In the genomic region with DNA sequence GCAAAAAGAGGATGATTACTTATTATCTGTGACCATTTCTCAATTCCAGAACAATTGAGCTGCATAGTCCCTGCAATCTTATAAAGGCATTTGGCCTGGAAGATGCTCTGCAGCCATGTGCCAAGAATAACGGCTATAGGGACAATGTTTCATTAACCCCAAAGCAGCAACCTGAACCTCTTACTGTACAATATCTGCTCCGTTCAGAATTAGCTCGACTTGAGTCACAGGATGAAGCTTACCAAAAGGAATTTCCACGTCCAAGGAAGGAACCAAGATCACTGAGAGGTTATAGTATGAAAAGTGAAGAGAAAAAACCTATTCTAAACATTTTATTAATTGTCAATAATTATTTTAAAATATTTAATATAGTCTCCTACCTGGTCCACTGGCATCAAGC, we compare ENCODE assay signal across 18 cellular contexts.
DNase-seq lines count a peak whose midpoint lies in the region; ATAC-seq and TF ChIP-seq lines count a peak whose summit lies in the region.
"Had no signal": no experiment of that assay in that cellular context is flagged by ENCODE, and none has a peak within 500 bp of the region (broad histone marks: within the 10 kb centered on the region; RNA-seq: fewer than 3 reads in every experiment).

No MANE protein-coding gene starts in this region.

- H3K27me3 ChIP-seq in Karpas-422 (ENCODE audit: low read length) (no peaks in the 10 kb centered on the region), brain microvascular endothelial cell (replicated peaks) (no peaks in the 10 kb centered on the region)
- H3K27me3 ChIP-seq: heart left ventricle, Peyer's patch, upper lobe of right lung had no signal

- peaks cover 38% of the 10 kb centered on the region for H3K4me1 ChIP-seq in Karpas-422 (ENCODE audit: low read length)
- H3K4me1 ChIP-seq: heart left ventricle, Peyer's patch, upper lobe of right lung had no signal

- no peak overlapping the region for H3K27ac ChIP-seq in Karpas-422 (ENCODE audit: low read length)
- H3K27ac ChIP-seq in brain microvascular endothelial cell: peak overlapping the region; percentile 71
- H3K27ac ChIP-seq: heart left ventricle, Peyer's patch, upper lobe of right lung had no signal

- H3K4me3 ChIP-seq in Karpas-422 (ENCODE audit: low read length) (no peak overlapping the region), brain microvascular endothelial cell (ENCODE audit: low read depth, low read length) (no peak overlapping the region)
- H3K4me3 ChIP-seq: heart left ventricle, Peyer's patch, upper lobe of right lung had no signal

- H4K20me1 ChIP-seq in Karpas-422 (ENCODE audit: insufficient read depth, low read depth, low read length): no peaks in the 10 kb centered on the region

- no peaks in the 10 kb centered on the region for H3K9me3 ChIP-seq in Karpas-422 (ENCODE audit: low read length)
- H3K9me3 ChIP-seq: heart left ventricle, Peyer's patch, upper lobe of right lung had no signal

- H3K36me3 ChIP-seq in Karpas-422 (ENCODE audit: insufficient read depth, low read length) (no peaks in the 10 kb centered on the region), brain microvascular endothelial cell (replicated peaks) (no peaks in the 10 kb centered on the region)
- H3K36me3 ChIP-seq: Peyer's patch, upper lobe of right lung had no signal

- H3K9me2 ChIP-seq in Karpas-422 (replicated peaks; ENCODE audit: insufficient read depth, low read length): no peaks in the 10 kb centered on the region

- no peak for ATAC-seq in HG02759 (IDR thresholded peaks at IDR 0.05; ENCODE audit: unreplicated experiment)
- ATAC-seq: activated T-cell treated with anti-CD3 and anti-CD28 coated beads, Interleukin-2, amount 50 U/mL, for 4 hours; heart left ventricle; stimulated activated naive CD8-positive, alpha-beta T cell treated with anti-CD3 and anti-CD28 coated beads, Interleukin-15, amount 100 ng/mL, for 72 hours; upper lobe of right lung had no signal

- H2AFZ ChIP-seq in Karpas-422 (ENCODE audit: low read length): peak overlapping the region; percentile 37; the same call in 1 of the 2 replicates

- DNase-seq in AG08395 (ENCODE audit: low spot score) (peak; percentile 69), Karpas-422 (no peak), brain microvascular endothelial cell (peak; percentile 87), hepatic stellate cell (ENCODE audit: low spot score) (peak; percentile 44), HK-2 (ENCODE audit: unreplicated experiment) (no peak), NOMO-1 (lab: John Stamatoyannopoulos, UW; ENCODE audit: unreplicated experiment in 2 of 2) (no peak), KG1 (lab: John Stamatoyannopoulos, UW) (no peak)
- DNase-seq: activated CD4-positive, alpha-beta T cell treated with anti-CD3 and anti-CD28 coated beads, Interleukin-2, amount 50 U/mL, for 4 hours; activated T-cell treated with anti-CD3 and anti-CD28 coated beads, Interleukin-2, amount 50 U/mL, for 4 hours; heart left ventricle; mesendoderm; NCI-H1105 treated with DMSO at 0.1 percent for 48 hours; NCI-H2171 treated with DMSO at 0.1 percent for 48 hours; NCI-H82; Peyer's patch; stimulated activated naive CD8-positive, alpha-beta T cell treated with anti-CD3 and anti-CD28 coated beads, Interleukin-15, amount 100 ng/mL, for 72 hours; upper lobe of right lung had no signal

- in situ Hi-C loops in brain microvascular endothelial cell (cut with HindIII; ENCODE audit: low pct_ligation_motif_present, low sequenced_read_pairs): no loop called here

- no peak overlapping the region for H3K9ac ChIP-seq in Karpas-422 (ENCODE audit: low read length)

- TF ChIP-seq CTCF in brain microvascular endothelial cell (IDR thresholded peaks at IDR 0.05; ENCODE audit: low read depth, low read length, missing control alignments): no peak

- no peak overlapping the region for H3K4me2 ChIP-seq in Karpas-422 (ENCODE audit: low read depth, low read length, poor library complexity, severe bottlenecking)

- no peaks in the 10 kb centered on the region for H3K79me2 ChIP-seq in Karpas-422 (ENCODE audit: low read length)

Comparison
In these comparisons a context has a peak if more than half of its experiments do, and no peak if none do; other contexts are left out.
1. DNase-seq: peak in AG08395 (single experiment), brain microvascular endothelial cell (single experiment) and hepatic stellate cell (single experiment); none in Karpas-422 (single experiment), HK-2 (single experiment), NOMO-1 (0 of 2) and KG1 (single experiment).